ENCODE assay signal across 34 cellular contexts in genomic region chr15:34729056-34729455, GRCh38. TPM values are rescaled to one million over a fixed set of nuclear protein-coding genes. Genes with fewer than 3 reads are reported as not detected.
"Had no signal": no experiment of that assay in that cellular context is flagged by ENCODE, and none has a peak within 500 bp of the region (broad histone marks: within the 10 kb centered on the region; RNA-seq: fewer than 3 reads in every experiment).

No MANE protein-coding gene starts in this region.

- H3K27me3 ChIP-seq: Peyer's patch had no signal

- H3K36me3 ChIP-seq: Peyer's patch had no signal

- H3K4me1 Mint-ChIP-seq: activated CD4-positive, alpha-beta memory T cell treated with anti-CD3 and anti-CD28 coated beads, Interleukin-2, amount 10 ng/mL, durations not matched to agents 7 days and 5 days; activated naive CD4-positive, alpha-beta T cell treated with anti-CD3 and anti-CD28 coated beads, Interleukin-2, amount 10 ng/mL, durations not matched to agents 7 days and 5 days; activated naive CD8-positive, alpha-beta T cell treated with anti-CD3 and anti-CD28 coated beads, Interleukin-2, amount 50 U/mL, for 24 hours; T-cell; T-helper 17 cell had no signal

- ATAC-seq: activated CD8-positive, alpha-beta memory T cell treated with anti-CD3 and anti-CD28 coated beads, Interleukin-2, amount 10 ng/mL, durations not matched to agents 7 days and 5 days; activated naive CD8-positive, alpha-beta T cell treated with anti-CD3 and anti-CD28 coated beads, Interleukin-2, amount 50 U/mL, for 24 hours; PC-3; SK-N-SH treated with all-trans-retinoic acid at 6 μM for 48 hours; T-cell; T-helper 17 cell had no signal

- H3K27ac ChIP-seq: Peyer's patch, VCaP had no signal

- DNase-seq: activated CD4-positive, alpha-beta memory T cell treated with anti-CD3 and anti-CD28 coated beads, Interleukin-2, amount 10 ng/mL, durations not matched to agents 7 days and 5 days; activated CD4-positive, alpha-beta T cell treated with anti-CD3 and anti-CD28 coated beads for 1 hour; activated CD4-positive, alpha-beta T cell treated with anti-CD3 and anti-CD28 coated beads for 48 hours; activated CD4-positive, CD25-positive, alpha-beta regulatory T cell; activated CD8-positive, alpha-beta memory T cell treated with anti-CD3 and anti-CD28 coated beads for 24 hours; activated CD8-positive, alpha-beta memory T cell treated with anti-CD3 and anti-CD28 coated beads, Interleukin-2, amount 10 ng/mL, durations not matched to agents 7 days and 5 days; activated CD8-positive, alpha-beta memory T cell treated with anti-CD3 and anti-CD28 coated beads, Interleukin-2, amount 50 U/mL, for 48 hours; activated effector memory CD4-positive, alpha-beta T cell treated with Interleukin-2 at 50 U/mL for 16 hours; activated naive CD4-positive, alpha-beta T cell treated with anti-CD3 and anti-CD28 coated beads, Interleukin-2, amount 10 ng/mL, durations not matched to agents 7 days and 5 days; activated naive CD8-positive, alpha-beta T cell treated with anti-CD3 and anti-CD28 coated beads, Interleukin-2, amount 50 U/mL, for 24 hours; activated T-cell treated with anti-CD3 and anti-CD28 coated beads, Interleukin-2, amount 50 U/mL, for 48 hours; anterior cingulate cortex; central memory CD4-positive, alpha-beta T cell; Kasumi-1; MM.1S; MV-4-11; NCI-H1092; NCI-H1436 treated with DMSO at 0.1 percent for 48 hours; NCI-H1694 treated with DMSO at 0.1 percent for 48 hours; NCI-H2029; NCI-H345; NCI-H524 treated with DMSO at 0.1 percent for 48 hours; PC-3; Peyer's patch; RPMI8226; SHP77 treated with DMSO at 0.1 percent for 48 hours; T-cell; T-helper 17 cell had no signal

- H3K4me3 ChIP-seq: Peyer's patch had no signal

- H3K9me3 ChIP-seq: Peyer's patch had no signal

- H3K4me1 ChIP-seq: Peyer's patch had no signal

- H3K9me3 Mint-ChIP-seq: activated CD4-positive, alpha-beta memory T cell treated with anti-CD3 and anti-CD28 coated beads, Interleukin-2, amount 10 ng/mL, durations not matched to agents 7 days and 5 days; activated naive CD4-positive, alpha-beta T cell treated with anti-CD3 and anti-CD28 coated beads, Interleukin-2, amount 10 ng/mL, durations not matched to agents 7 days and 5 days; activated naive CD8-positive, alpha-beta T cell treated with anti-CD3 and anti-CD28 coated beads, Interleukin-2, amount 50 U/mL, for 24 hours; brain had no signal

- H3K36me3 Mint-ChIP-seq: activated CD8-positive, alpha-beta memory T cell treated with anti-CD3 and anti-CD28 coated beads, Interleukin-2, amount 10 ng/mL, durations not matched to agents 7 days and 5 days; activated naive CD4-positive, alpha-beta T cell treated with anti-CD3 and anti-CD28 coated beads, Interleukin-2, amount 10 ng/mL, durations not matched to agents 7 days and 5 days; activated naive CD8-positive, alpha-beta T cell; brain; T-cell had no signal

- H3K27ac Mint-ChIP-seq: activated CD4-positive, alpha-beta memory T cell treated with anti-CD3 and anti-CD28 coated beads, Interleukin-2, amount 10 ng/mL, durations not matched to agents 7 days and 5 days; activated CD8-positive, alpha-beta memory T cell treated with anti-CD3 and anti-CD28 coated beads, Interleukin-2, amount 10 ng/mL, durations not matched to agents 7 days and 5 days; activated naive CD4-positive, alpha-beta T cell treated with anti-CD3 and anti-CD28 coated beads, Interleukin-2, amount 10 ng/mL, durations not matched to agents 7 days and 5 days; activated naive CD8-positive, alpha-beta T cell; activated naive CD8-positive, alpha-beta T cell treated with anti-CD3 and anti-CD28 coated beads, Interleukin-2, amount 50 U/mL, for 24 hours; T-cell; T-helper 17 cell had no signal

- H3K4me3 Mint-ChIP-seq: activated CD4-positive, alpha-beta memory T cell treated with anti-CD3 and anti-CD28 coated beads, Interleukin-2, amount 10 ng/mL, durations not matched to agents 7 days and 5 days; activated CD8-positive, alpha-beta memory T cell treated with anti-CD3 and anti-CD28 coated beads, Interleukin-2, amount 10 ng/mL, durations not matched to agents 7 days and 5 days; activated naive CD4-positive, alpha-beta T cell treated with anti-CD3 and anti-CD28 coated beads, Interleukin-2, amount 10 ng/mL, durations not matched to agents 7 days and 5 days; activated naive CD8-positive, alpha-beta T cell; activated naive CD8-positive, alpha-beta T cell treated with anti-CD3 and anti-CD28 coated beads, Interleukin-2, amount 50 U/mL, for 24 hours; brain; T-cell; T-helper 17 cell had no signal

RNA-seq across cellular contexts. Expression of gene GJD2, which starts 25.7 kb away (rescaled TPM):
- total RNA-seq: activated CD4-positive, alpha-beta memory T cell treated with anti-CD3 and anti-CD28 coated beads, Interleukin-2, amount 10 ng/mL, durations not matched to agents 7 days and 5 days; activated CD8-positive, alpha-beta memory T cell treated with anti-CD3 and anti-CD28 coated beads, Interleukin-2, amount 10 ng/mL, durations not matched to agents 7 days and 5 days; NCI-H460; PC-3; Peyer's patch; SK-MEL-5; T-cell; T-helper 17 cell had no signal
